ENCODE assay signal across 13 cellular contexts in genomic region chr13:56189439-56189838, GRCh38.
"Had no signal": no experiment of that assay in that cellular context is flagged by ENCODE, and none has a peak within 500 bp of the region (broad histone marks: within the 10 kb centered on the region; RNA-seq: fewer than 3 reads in every experiment).

No MANE protein-coding gene starts in this region.

- DNase-seq: cortex of kidney; dorsolateral prefrontal cortex; effector CD8-positive, alpha-beta T cell; heart right ventricle; hypothalamus; kidney glomerular epithelial cell; naive thymus-derived CD8-positive, alpha-beta T cell; small intestine; stimulated activated CD4-positive, alpha-beta T cell treated with anti-CD3 and anti-CD28 coated beads, Interleukin-12 subunit alpha, Interleukin-12 subunit beta, amount 100 ng/mL, for 4 hours; stimulated activated naive CD4-positive, alpha-beta T cell treated with Interleukin-2 at 50 U/mL for 16 hours; trophoblast cell had no signal

- H3K4me1 ChIP-seq: heart right ventricle had no signal

- H3K9me3 ChIP-seq: neutrophil had no signal

- H3K27ac ChIP-seq: dorsolateral prefrontal cortex, heart right ventricle, neutrophil had no signal

- H3K4me3 ChIP-seq: dorsolateral prefrontal cortex, heart right ventricle, mucosa of descending colon had no signal

- H3K36me3 ChIP-seq: heart right ventricle, neutrophil had no signal

- H3K27me3 ChIP-seq: dorsolateral prefrontal cortex, heart right ventricle, neutrophil had no signal
